8 cellular contexts compared by ENCODE assay signal in the genomic region with DNA sequence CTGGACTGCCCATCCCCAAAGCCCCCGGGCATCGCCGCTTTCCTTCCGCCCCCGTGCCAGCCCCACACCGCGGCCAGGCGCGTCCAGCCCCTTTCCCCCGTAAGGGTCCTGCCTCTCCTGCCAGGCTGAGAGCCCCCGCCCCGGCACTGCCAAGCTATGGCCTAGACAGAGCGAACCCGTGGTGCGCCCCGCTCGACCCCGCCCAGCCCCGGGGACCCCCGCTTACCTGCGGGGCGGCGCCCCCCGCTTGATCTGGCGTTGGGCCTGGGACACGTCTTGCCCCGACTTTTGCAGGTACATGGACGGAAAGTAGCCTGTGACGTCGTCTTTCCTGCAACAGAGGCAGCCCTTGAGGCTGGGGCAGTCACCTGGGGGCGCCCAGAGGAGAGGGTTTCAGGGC.
DNase-seq lines count a peak whose midpoint lies in the region; ATAC-seq, FAIRE-seq and TF ChIP-seq lines count a peak whose summit lies in the region.
"Not testable (repeated sequence)": the region's sequence is repeated elsewhere in the genome, so short reads cannot be mapped to it uniquely, and the experiment has no call there.

No MANE protein-coding gene starts in this region.

- FAIRE-seq in HepG2 (lab: Jason Lieb, UNC); pancreas (lab: Jason Lieb, UNC): not testable (repeated sequence)

- TF ChIP-seq EP300 in HepG2 (IDR thresholded peaks at IDR 0.05; ENCODE audit: low read depth in 2 of 2, low read length in 2 of 2); HepG2 (CRISPR knock-in tag; IDR thresholded peaks at IDR 0.05; ENCODE audit: borderline replicate concordance): not testable (repeated sequence)

- H3K36me3 Mint-ChIP-seq in CD14-positive monocyte; activated CD4-positive, alpha-beta T cell treated with anti-CD3 and anti-CD28 coated beads, Interleukin-2, amount 10 ng/mL, durations not matched to agents 7 days and 5 days (ENCODE audit: low read depth); activated naive CD4-positive, alpha-beta T cell treated with anti-CD3 and anti-CD28 coated beads, Interleukin-2, amount 10 ng/mL, durations not matched to agents 7 days and 5 days: not testable (repeated sequence)

- BruUV-seq in HepG2 (replicated peaks; lab: Mats Ljungman, UMichigan): not testable (repeated sequence)

- in situ Hi-C loops in HepG2 (cut with HindIII; ENCODE audit: extremely low pct_ligation_motif_present, low pct_unique_long_range_greater_than_20kb): not testable (repeated sequence)

- H3K27me3 ChIP-seq in heart left ventricle; HepG2 (ENCODE audit: control insufficient read depth in 1 of 2, insufficient read depth in 2 of 2, low read length in 2 of 2); pancreas; thoracic aorta (replicated peaks; ENCODE audit: insufficient read depth): not testable (repeated sequence)

- H3K27me3 Mint-ChIP-seq in CD14-positive monocyte (ENCODE audit: low read depth in 3 of 3); activated CD4-positive, alpha-beta T cell treated with anti-CD3 and anti-CD28 coated beads, Interleukin-2, amount 10 ng/mL, durations not matched to agents 7 days and 5 days; activated naive CD4-positive, alpha-beta T cell treated with anti-CD3 and anti-CD28 coated beads, Interleukin-2, amount 10 ng/mL, durations not matched to agents 7 days and 5 days: not testable (repeated sequence)

- H3K79me2 ChIP-seq in HepG2 (ENCODE audit: insufficient read depth, low read length): not testable (repeated sequence)

- not testable (repeated sequence) for H3K4me2 ChIP-seq in HepG2 (ENCODE audit: low read depth, low read length)

- not testable (repeated sequence) for H3K9ac ChIP-seq in HepG2 (ENCODE audit: insufficient read depth, low read depth, low read length)

- POLR2A ChIA-PET in activated CD4-positive, alpha-beta T cell treated with anti-CD3 and anti-CD28 coated beads, Interleukin-2, amount 10 ng/mL, durations not matched to agents 7 days and 5 days (lab: Charles Lee); HepG2 (lab: Yijun Ruan, JAX): not testable (repeated sequence)

- ATAC-seq in HG03108 (IDR thresholded peaks at IDR 0.05; ENCODE audit: unreplicated experiment) (peak; percentile 0), HepG2 (peak; percentile 1)
- ATAC-seq in heart left ventricle; pancreas; thoracic aorta (ENCODE audit: insufficient number of reproducible peaks, low FRiP score, low read depth): not testable (repeated sequence)

- WGBS in heart left ventricle, 4 donors: 32 to 37% methylated on average over 16 to 18 of the region's 31 CpGs; no CpG with 5 or more reads in 2 of the 4 donors
- 20% methylated on average over 4 of the region's 31 CpGs for WGBS in HepG2 (ENCODE audit: low lambda C conversion rate)
- 34 to 48% methylated on average over 3 to 14 of the region's 31 CpGs for WGBS in pancreas, 2 donors

- H3K4me1 Mint-ChIP-seq in CD14-positive monocyte; activated CD4-positive, alpha-beta T cell treated with anti-CD3 and anti-CD28 coated beads, Interleukin-2, amount 10 ng/mL, durations not matched to agents 7 days and 5 days; activated naive CD4-positive, alpha-beta T cell treated with anti-CD3 and anti-CD28 coated beads, Interleukin-2, amount 10 ng/mL, durations not matched to agents 7 days and 5 days: not testable (repeated sequence)

- TF ChIP-seq CTCF in CD14-positive monocyte (IDR thresholded peaks at IDR 0.05); heart left ventricle (IDR thresholded peaks at IDR 0.05); HepG2 (CRISPR knock-in tag; IDR thresholded peaks at IDR 0.05); pancreas (IDR thresholded peaks at IDR 0.05); thoracic aorta (IDR thresholded peaks at IDR 0.05): not testable (repeated sequence)

- H2AFZ ChIP-seq in HepG2 (ENCODE audit: low read length): not testable (repeated sequence)

- DNase-seq in CD14-positive monocyte (ENCODE audit: low spot score) (peak; percentile 33), heart left ventricle (peak in 2 of 5 donors; percentile 17 to 37), pancreas (peak in 5 of 6 donors; percentile 8 to 53 (median 27))
- DNase-seq in activated CD4-positive, alpha-beta T cell treated with anti-CD3 and anti-CD28 coated beads, Interleukin-2, amount 10 ng/mL, durations not matched to agents 7 days and 5 days: peak; percentile 6
- peak; percentile 19 for DNase-seq in activated naive CD4-positive, alpha-beta T cell treated with anti-CD3 and anti-CD28 coated beads, Interleukin-2, amount 10 ng/mL, durations not matched to agents 7 days and 5 days
- not testable (repeated sequence) for DNase-seq in HepG2 (ENCODE audit: low spot score); thoracic aorta (ENCODE audit: low spot score)

- H4K20me1 ChIP-seq in HepG2 (ENCODE audit: insufficient read depth, low read length): not testable (repeated sequence)

- CTCF ChIA-PET in activated CD4-positive, alpha-beta T cell treated with anti-CD3 and anti-CD28 coated beads, Interleukin-2, amount 10 ng/mL, durations not matched to agents 7 days and 5 days (lab: Charles Lee); activated naive CD4-positive, alpha-beta T cell treated with anti-CD3 and anti-CD28 coated beads, Interleukin-2, amount 10 ng/mL, durations not matched to agents 7 days and 5 days (lab: Charles Lee); HepG2 (lab: Yijun Ruan, JAX; ENCODE audit: low intra/inter-chr PET ratio, low total read pairs): not testable (repeated sequence)

- TF ChIP-seq RAD21 in HepG2 (CRISPR knock-in tag; IDR thresholded peaks at IDR 0.05): not testable (repeated sequence)

- not testable (repeated sequence) for H3K27ac ChIP-seq in heart left ventricle; HepG2 (ENCODE audit: extremely low read length, insufficient read depth, low read length); pancreas; thoracic aorta

- not testable (repeated sequence) for H3K9me3 Mint-ChIP-seq in CD14-positive monocyte; activated CD4-positive, alpha-beta T cell treated with anti-CD3 and anti-CD28 coated beads, Interleukin-2, amount 10 ng/mL, durations not matched to agents 7 days and 5 days; activated naive CD4-positive, alpha-beta T cell treated with anti-CD3 and anti-CD28 coated beads, Interleukin-2, amount 10 ng/mL, durations not matched to agents 7 days and 5 days

- H3K4me3 Mint-ChIP-seq in CD14-positive monocyte; activated CD4-positive, alpha-beta T cell treated with anti-CD3 and anti-CD28 coated beads, Interleukin-2, amount 10 ng/mL, durations not matched to agents 7 days and 5 days: not testable (repeated sequence)
- H3K4me3 Mint-ChIP-seq in activated naive CD4-positive, alpha-beta T cell treated with anti-CD3 and anti-CD28 coated beads, Interleukin-2, amount 10 ng/mL, durations not matched to agents 7 days and 5 days: peak overlapping the region; percentile 33

- H3K27ac Mint-ChIP-seq in CD14-positive monocyte; activated CD4-positive, alpha-beta T cell treated with anti-CD3 and anti-CD28 coated beads, Interleukin-2, amount 10 ng/mL, durations not matched to agents 7 days and 5 days; activated naive CD4-positive, alpha-beta T cell treated with anti-CD3 and anti-CD28 coated beads, Interleukin-2, amount 10 ng/mL, durations not matched to agents 7 days and 5 days: not testable (repeated sequence)

- intact Hi-C loops in CD14-positive monocyte (cut with micrococcal nuclease); heart left ventricle (cut with DNase I); HepG2 (cut with micrococcal nuclease; ENCODE audit: unreplicated experiment); pancreas (cut with DNase I): not testable (repeated sequence)

- not testable (repeated sequence) for TF ChIP-seq POLR2A in heart left ventricle (IDR thresholded peaks at IDR 0.05); HepG2 (IDR thresholded peaks at IDR 0.05; ENCODE audit: insufficient read depth in 1 of 2, low read depth in 2 of 2, low read length in 2 of 2)

- not testable (repeated sequence) for H3K9me3 ChIP-seq in heart left ventricle; HepG2 (ENCODE audit: low read length); pancreas; thoracic aorta

- H3K4me3 ChIP-seq in heart left ventricle (peak overlapping the region in 8 of 12 donors; percentile 11 to 54 (median 44)), HepG2 (replicated peaks in 1 of 3; ENCODE audit: insufficient read depth in 1 of 3, low read depth in 2 of 3, low read length in 3 of 3) (peak overlapping the region in 1 of 3 experiments; percentile 3; a peak in 1 of 6 replicates), thoracic aorta (peak overlapping the region; percentile 39)
- not testable (repeated sequence) for H3K4me3 ChIP-seq in pancreas

- not testable (repeated sequence) for H3K36me3 ChIP-seq in heart left ventricle; HepG2 (replicated peaks in 1 of 2; ENCODE audit: control insufficient read depth in 1 of 2, insufficient read depth in 2 of 2, low read length in 2 of 2); pancreas; thoracic aorta

- H3K4me1 ChIP-seq in heart left ventricle; HepG2 (ENCODE audit: insufficient read depth, low read length); pancreas; thoracic aorta (ENCODE audit: control insufficient read depth in 1 of 2, low read depth in 2 of 2): not testable (repeated sequence)

TF ChIP-seq in HepG2, 621 proteins besides CTCF, POLR2A, EP300 and RAD21:
- TF ChIP-seq KDM2A (CRISPR knock-in tag; IDR thresholded peaks at IDR 0.05; ENCODE audit: borderline replicate concordance, low read depth) (0 out of 2 replicates have a peak, but pooled peaks have one; percentile 5), ZNF777 (CRISPR knock-in tag; IDR thresholded peaks at IDR 0.05) (peak; percentile 48; the same call in 1 of the 2 replicates)
TF ChIP-seq in HepG2: peak in this region for 2; not testable (repeated sequence) for 619.
